ENCODE assay signal across 1 cellular context in the genomic region with DNA sequence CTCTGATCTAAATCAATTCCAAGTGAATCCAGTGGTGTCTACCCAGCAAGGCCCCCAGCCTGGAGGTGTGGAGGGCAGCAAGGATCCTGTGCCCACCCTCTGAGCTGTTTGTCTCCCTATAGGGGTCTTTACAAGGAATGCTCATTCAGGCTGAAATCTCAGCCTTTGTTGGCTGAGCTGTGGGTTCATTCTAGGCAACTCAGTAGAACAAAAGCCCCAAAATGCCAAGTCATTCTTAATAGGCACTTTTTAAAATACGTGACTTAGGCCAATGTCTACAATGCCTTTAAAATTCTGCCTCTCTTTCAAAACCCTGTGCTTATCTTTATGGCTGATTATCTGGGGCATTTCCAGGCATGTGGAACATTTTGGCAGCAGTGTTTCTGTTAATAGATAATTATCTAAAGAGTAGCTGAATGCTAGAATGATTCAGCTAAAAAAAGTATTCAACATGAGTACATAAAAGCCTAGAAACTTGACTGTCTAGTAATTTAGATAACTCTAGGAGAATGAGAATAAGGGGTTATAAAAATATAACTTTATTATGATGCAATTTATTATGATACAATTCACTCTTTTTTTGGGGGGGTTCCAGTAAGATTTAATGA.
TF ChIP-seq lines count a peak whose summit lies in the region.

No MANE protein-coding gene starts in this region.

TF ChIP-seq in WTC11, 78 proteins besides CTCF, POLR2A, EP300 and RAD21:
- TF ChIP-seq, protein P1, sequence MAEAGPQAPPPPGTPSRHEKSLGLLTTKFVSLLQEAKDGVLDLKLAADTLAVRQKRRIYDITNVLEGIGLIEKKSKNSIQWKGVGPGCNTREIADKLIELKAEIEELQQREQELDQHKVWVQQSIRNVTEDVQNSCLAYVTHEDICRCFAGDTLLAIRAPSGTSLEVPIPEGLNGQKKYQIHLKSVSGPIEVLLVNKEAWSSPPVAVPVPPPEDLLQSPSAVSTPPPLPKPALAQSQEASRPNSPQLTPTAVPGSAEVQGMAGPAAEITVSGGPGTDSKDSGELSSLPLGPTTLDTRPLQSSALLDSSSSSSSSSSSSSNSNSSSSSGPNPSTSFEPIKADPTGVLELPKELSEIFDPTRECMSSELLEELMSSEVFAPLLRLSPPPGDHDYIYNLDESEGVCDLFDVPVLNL (CRISPR knock-in tag; IDR thresholded peaks at IDR 0.05; ENCODE audit: borderline replicate concordance, low read depth): no peak
- TF ChIP-seq ZNF416 (CRISPR knock-in tag; IDR thresholded peaks at IDR 0.05) (no peak), FOXK1 (CRISPR knock-in tag; IDR thresholded peaks at IDR 0.05) (no peak), GTF2I (CRISPR knock-in tag; conservative IDR thresholded peaks at IDR 0.05) (no peak), ZNF138 (CRISPR knock-in tag; conservative IDR thresholded peaks at IDR 0.05) (no peak), CREM (CRISPR knock-in tag; IDR thresholded peaks at IDR 0.05) (no peak), NFE2L1 (CRISPR knock-in tag; IDR thresholded peaks at IDR 0.05) (0 out of 2 replicates have a peak, but pooled peaks have one; percentile 54), SMAD4 (CRISPR knock-in tag; IDR thresholded peaks at IDR 0.05) (no peak)
- TF ChIP-seq, protein P2, sequence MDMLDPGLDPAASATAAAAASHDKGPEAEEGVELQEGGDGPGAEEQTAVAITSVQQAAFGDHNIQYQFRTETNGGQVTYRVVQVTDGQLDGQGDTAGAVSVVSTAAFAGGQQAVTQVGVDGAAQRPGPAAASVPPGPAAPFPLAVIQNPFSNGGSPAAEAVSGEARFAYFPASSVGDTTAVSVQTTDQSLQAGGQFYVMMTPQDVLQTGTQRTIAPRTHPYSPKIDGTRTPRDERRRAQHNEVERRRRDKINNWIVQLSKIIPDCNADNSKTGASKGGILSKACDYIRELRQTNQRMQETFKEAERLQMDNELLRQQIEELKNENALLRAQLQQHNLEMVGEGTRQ (CRISPR knock-in tag; IDR thresholded peaks at IDR 0.05): no peak
TF ChIP-seq in WTC11: peak in this region for 1.
